Comparison of ENCODE assay signal across 9 cellular contexts in the genomic region with DNA sequence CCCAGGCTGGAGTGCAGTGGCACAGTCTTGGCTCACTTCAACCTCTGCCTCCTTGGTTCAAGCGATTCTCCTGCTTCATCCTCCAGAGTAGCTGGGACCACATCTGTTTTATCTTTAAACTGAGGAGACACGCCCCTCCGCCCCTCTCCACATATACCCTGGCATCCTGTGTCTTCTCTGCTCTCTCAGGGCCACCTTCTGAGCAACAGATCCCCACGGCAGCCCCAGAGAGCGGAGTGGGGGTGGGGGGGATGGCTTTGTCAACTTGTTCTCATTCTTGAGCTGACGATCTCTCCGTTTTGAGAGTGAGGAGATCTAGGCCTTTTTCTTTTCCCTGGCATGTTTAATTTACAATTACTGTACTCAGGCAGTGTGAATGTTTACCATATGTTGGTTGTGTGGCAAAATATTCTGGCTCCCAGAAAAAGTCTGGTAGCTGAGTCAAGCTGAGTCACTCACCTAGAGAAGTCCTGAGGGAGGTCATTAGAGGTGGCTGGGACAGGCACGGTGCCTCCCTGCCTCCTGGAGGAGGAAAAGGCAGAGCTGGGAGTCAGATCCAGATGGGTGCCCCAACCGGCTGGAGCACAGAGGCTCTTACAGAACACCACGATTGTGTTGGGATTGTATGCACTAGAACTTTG. TPM values are rescaled to one million over a fixed set of nuclear protein-coding genes. Genes with fewer than 3 reads are reported as not detected.
DNase-seq lines count a peak whose midpoint lies in the region; ATAC-seq and TF ChIP-seq lines count a peak whose summit lies in the region.
"Had no signal": no experiment of that assay in that cellular context is flagged by ENCODE, and none has a peak within 500 bp of the region (broad histone marks: within the 10 kb centered on the region; RNA-seq: fewer than 3 reads in every experiment).

No MANE protein-coding gene starts in this region.

- TF ChIP-seq CTCF in fibroblast of villous mesenchyme (IDR thresholded peaks at IDR 0.05; ENCODE audit: insufficient read depth, low read depth, low read length) = no peak

- no peak overlapping the region for H3K4me3 Mint-ChIP-seq in stimulated activated effector memory CD8-positive, alpha-beta T cell treated with anti-CD3 and anti-CD28 coated beads, Interleukin-12 subunit alpha, Interleukin-12 subunit beta, amount 100 ng/mL, for 72 hours
- no peak overlapping the region for H3K4me3 Mint-ChIP-seq in effector memory CD8-positive, alpha-beta T cell

- H3K27me3 Mint-ChIP-seq in effector memory CD8-positive, alpha-beta T cell = peaks cover 2 to 8% of the 10 kb centered on the region in 2 donors

- peak overlapping the region; percentile 55 for H3K27ac Mint-ChIP-seq in stimulated activated effector memory CD8-positive, alpha-beta T cell treated with anti-CD3 and anti-CD28 coated beads, Interleukin-12 subunit alpha, Interleukin-12 subunit beta, amount 100 ng/mL, for 72 hours
- H3K27ac Mint-ChIP-seq in effector memory CD8-positive, alpha-beta T cell = no peak overlapping the region

- H3K36me3 Mint-ChIP-seq in stimulated activated effector memory CD8-positive, alpha-beta T cell treated with anti-CD3 and anti-CD28 coated beads, Interleukin-12 subunit alpha, Interleukin-12 subunit beta, amount 100 ng/mL, for 72 hours = no peaks in the 10 kb centered on the region
- H3K36me3 Mint-ChIP-seq in effector memory CD8-positive, alpha-beta T cell (ENCODE audit: insufficient read depth) = peaks cover 5% of the 10 kb centered on the region

- H3K9me3 Mint-ChIP-seq in stimulated activated effector memory CD8-positive, alpha-beta T cell treated with anti-CD3 and anti-CD28 coated beads, Interleukin-12 subunit alpha, Interleukin-12 subunit beta, amount 100 ng/mL, for 72 hours = no peaks in the 10 kb centered on the region
- H3K9me3 Mint-ChIP-seq in effector memory CD8-positive, alpha-beta T cell = no peaks in the 10 kb centered on the region

- no peak overlapping the region for H3K4me3 ChIP-seq in fibroblast of villous mesenchyme (ENCODE audit: low read depth, low read length)

- ATAC-seq in stimulated activated effector memory CD8-positive, alpha-beta T cell treated with anti-CD3 and anti-CD28 coated beads, Interleukin-12 subunit alpha, Interleukin-12 subunit beta, amount 100 ng/mL, for 72 hours = no peak
- ATAC-seq in effector memory CD8-positive, alpha-beta T cell (replicated peaks) = no peak

- peaks cover 32% of the 10 kb centered on the region for H3K4me1 Mint-ChIP-seq in stimulated activated effector memory CD8-positive, alpha-beta T cell treated with anti-CD3 and anti-CD28 coated beads, Interleukin-12 subunit alpha, Interleukin-12 subunit beta, amount 100 ng/mL, for 72 hours
- peaks cover 13 to 16% of the 10 kb centered on the region in 2 donors for H3K4me1 Mint-ChIP-seq in effector memory CD8-positive, alpha-beta T cell (ENCODE audit: low read depth in 2 of 2)

- peak; percentile 15 for DNase-seq in NCI-H1694 treated with DMSO at 0.1 percent for 48 hours (lab: John Stamatoyannopoulos, UW)
- DNase-seq in NCI-H1694 (lab: John Stamatoyannopoulos, UW) = no peak
- DNase-seq in RPMI7951 (ENCODE audit: low read depth) = peak; percentile 95
- peak; percentile 71 for DNase-seq in fibroblast of villous mesenchyme (ENCODE audit: low read depth)
- no peak for DNase-seq in stimulated activated effector memory CD8-positive, alpha-beta T cell treated with anti-CD3 and anti-CD28 coated beads, Interleukin-12 subunit alpha, Interleukin-12 subunit beta, amount 100 ng/mL, for 72 hours (ENCODE audit: low spot score in 2 of 2)
- no peak for DNase-seq in activated naive CD4-positive, alpha-beta T cell treated with anti-CD3 and anti-CD28 coated beads, Interleukin-2, amount 50 U/mL, for 16 hours
- DNase-seq in activated CD4-positive, alpha-beta T cell treated with anti-CD3 and anti-CD28 coated beads for 4 hours = no peak
- no peak for DNase-seq in effector memory CD8-positive, alpha-beta T cell
- DNase-seq: cortex of kidney had no signal

RNA-seq across cellular contexts. Expression of a gene that starts 19.5 kb away (rescaled TPM):
- 82.1 and 84.3 TPM in 2 replicates for total RNA-seq in RPMI7951 (2014; rRNA removed; shearing (Covaris generic))
- total RNA-seq in fibroblast of villous mesenchyme = 31.2 and 118 TPM in 2 replicates

Comparison
In these comparisons a context has a peak if more than half of its experiments do, and no peak if none do; other contexts are left out.
1. DNase-seq: peak in NCI-H1694 treated with DMSO at 0.1 percent for 48 hours (single experiment), RPMI7951 (single experiment) and fibroblast of villous mesenchyme (single experiment); none in NCI-H1694 (single experiment), stimulated activated effector memory CD8-positive, alpha-beta T cell treated with anti-CD3 and anti-CD28 coated beads, Interleukin-12 subunit alpha, Interleukin-12 subunit beta, amount 100 ng/mL, for 72 hours (0 of 2), activated naive CD4-positive, alpha-beta T cell treated with anti-CD3 and anti-CD28 coated beads, Interleukin-2, amount 50 U/mL, for 16 hours (single experiment), activated CD4-positive, alpha-beta T cell treated with anti-CD3 and anti-CD28 coated beads for 4 hours (0 of 2) and effector memory CD8-positive, alpha-beta T cell (0 of 3).